In genomic region chr1:41160498-41161110, GRCh38 we compare ENCODE assay signal across 18 cellular contexts.
"Had no signal": no experiment of that assay in that cellular context is flagged by ENCODE, and none has a peak within 500 bp of the region (broad histone marks: within the 10 kb centered on the region; RNA-seq: fewer than 3 reads in every experiment).

No MANE protein-coding gene starts in this region.

- H3K27me3 ChIP-seq: colonic mucosa, esophagus muscularis mucosa, gastrocnemius medialis, heart right ventricle, pancreas had no signal

- FAIRE-seq: endometrium, islet of Langerhans, pancreas, small intestine had no signal

- H3K4me3 ChIP-seq: colonic mucosa, esophagus muscularis mucosa, gastrocnemius medialis, heart right ventricle, mucosa of descending colon, pancreas had no signal

- H3K27ac ChIP-seq: colonic mucosa, esophagus muscularis mucosa, gastrocnemius medialis, heart right ventricle, pancreas had no signal

- DNase-seq: colonic mucosa; effector memory CD4-positive, alpha-beta T cell; gastrocnemius medialis; heart right ventricle; hypothalamus; kidney glomerular epithelial cell; mammary epithelial cell; mucosa of descending colon; naive thymus-derived CD8-positive, alpha-beta T cell; pancreas; right cardiac atrium; small intestine; stimulated activated CD4-positive, alpha-beta T cell treated with anti-CD3 and anti-CD28 coated beads, Interleukin-12 subunit alpha, Interleukin-12 subunit beta, amount 100 ng/mL, for 4 hours; stimulated activated naive CD4-positive, alpha-beta T cell treated with Interleukin-2 at 50 U/mL for 16 hours; trophoblast cell had no signal

- ATAC-seq: gastrocnemius medialis; heart right ventricle; mucosa of descending colon; naive thymus-derived CD8-positive, alpha-beta T cell; pancreas; right cardiac atrium had no signal

- H3K4me1 ChIP-seq: colonic mucosa, gastrocnemius medialis, pancreas had no signal

- H3K36me3 ChIP-seq: colonic mucosa, pancreas had no signal
